In the genomic region with DNA sequence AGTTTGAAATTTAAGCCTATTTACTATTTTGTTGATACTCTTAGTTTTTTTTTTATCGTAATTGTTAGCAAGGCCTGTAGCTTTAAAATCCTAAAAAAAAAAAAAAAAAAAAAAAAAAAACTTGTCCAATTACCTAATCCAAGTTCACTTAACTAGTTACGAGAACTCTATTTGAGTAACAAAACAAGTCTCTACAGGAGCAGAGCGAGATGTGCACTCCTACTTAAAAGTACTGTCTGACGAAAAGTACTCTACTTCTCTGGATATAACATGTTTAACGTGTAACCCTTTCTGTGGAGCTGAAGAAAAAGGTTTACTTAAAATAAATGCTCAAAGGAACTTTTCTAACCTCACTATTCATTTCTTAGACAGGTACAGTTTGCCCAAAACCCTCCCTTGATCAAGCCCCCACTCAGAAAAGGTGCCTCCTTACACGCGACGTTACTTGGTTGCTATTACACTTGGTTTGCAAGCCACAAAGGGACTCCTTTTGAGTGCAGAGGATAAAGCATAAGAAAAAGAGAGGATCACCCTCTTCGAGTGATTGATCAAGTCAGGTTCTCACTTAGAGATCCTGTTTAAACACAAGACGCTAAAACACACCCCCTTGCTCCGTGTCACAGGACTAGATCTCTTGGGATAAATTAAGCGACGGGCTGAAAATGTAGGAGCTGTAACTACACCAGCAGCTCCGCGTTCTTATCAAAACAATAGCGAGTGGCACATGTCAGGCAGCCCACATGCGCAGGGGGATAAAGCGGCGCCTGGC, we compare ENCODE assay signal across 8 cellular contexts. TPM values are rescaled to one million over a fixed set of nuclear protein-coding genes. Genes with fewer than 3 reads are reported as not detected.
A peak's percentile ranks its signal among the peaks of the same experiment; 100 is the strongest.
DNase-seq lines count a peak whose midpoint lies in the region; ATAC-seq, FAIRE-seq and TF ChIP-seq lines count a peak whose summit lies in the region.

No MANE protein-coding gene starts in this region.

- CTCF ChIA-PET in A549 (lab: Yijun Ruan, JAX), result interaction anchor here (0.9 to 2.0 kb wide), 2 partner anchors 47 to 108 kb away, joined by 3 to 7 read pairs; no protein-coding TSS in a partner anchor

- no peak overlapping the region for H2AK5ac ChIP-seq in mesenchymal stem cell (ENCODE audit: low read length, severe bottlenecking)

- peak overlapping the region; percentile 94 for H3K27ac Mint-ChIP-seq in type B pancreatic cell

- H3K4ac ChIP-seq in mesenchymal stem cell (ENCODE audit: low read depth in 1 of 2, low read length in 2 of 2), result peak overlapping the region in 1 of 2 experiments; percentile 69

- peak overlapping the region; percentile 98 for H3K9ac ChIP-seq in mesenchymal stem cell (ENCODE audit: low read length)

- H2BK5ac ChIP-seq in mesenchymal stem cell (ENCODE audit: low read depth, low read length, poor library complexity, severe bottlenecking), result no peak overlapping the region

- WGBS in A549 (ENCODE audit: missing lambda C conversion rate), result 18% methylated on average over 18 of the region's 19 CpGs
- 14% methylated on average over 13 of the region's 19 CpGs for WGBS in mesenchymal stem cell

- no peaks in the 10 kb centered on the region for H3K36me3 ChIP-seq in mesenchymal stem cell (ENCODE audit: control insufficient read depth in 1 of 2, insufficient read depth in 2 of 2, low read depth in 1 of 2, low read length in 2 of 2)

- H2BK15ac ChIP-seq in mesenchymal stem cell (ENCODE audit: low read depth, poor library complexity, severe bottlenecking), result no peak overlapping the region

- H3K4me1 Mint-ChIP-seq in type B pancreatic cell (ENCODE audit: unreplicated experiment), result peaks cover 17% of the 10 kb centered on the region

- no peaks in the 10 kb centered on the region for H3K9me3 Mint-ChIP-seq in type B pancreatic cell

- no peak overlapping the region for H4K8ac ChIP-seq in mesenchymal stem cell (ENCODE audit: low read length)

- H3K27me3 ChIP-seq in mesenchymal stem cell (ENCODE audit: control insufficient read depth in 1 of 2, insufficient read depth in 1 of 2, low read length in 2 of 2), result no peaks in the 10 kb centered on the region

- no peak for TF ChIP-seq POLR2A in A549 (IDR thresholded peaks at IDR 0.05; ENCODE audit: low read length)

- peak overlapping the region in 1 of 2 experiments; percentile 97 for H3K18ac ChIP-seq in mesenchymal stem cell (ENCODE audit: low read depth in 1 of 2, low read length in 2 of 2)

- H3K4me2 ChIP-seq in A549 (peak overlapping the region; percentile 77), mesenchymal stem cell (ENCODE audit: low read length, poor library complexity, severe bottlenecking) (peak overlapping the region; percentile 72)

- TF ChIP-seq CTCF in A549 (IDR thresholded peaks at IDR 0.05) (no peak), type B pancreatic cell (conservative IDR thresholded peaks at IDR 0.05) (no peak)

- H3K4me1 ChIP-seq in A549 (peaks cover 15% of the 10 kb centered on the region), mesenchymal stem cell (ENCODE audit: control insufficient read depth, insufficient read depth, low read depth, low read length) (peaks cover 3% of the 10 kb centered on the region)

- no peak overlapping the region for H2BK120ac ChIP-seq in mesenchymal stem cell (ENCODE audit: low read depth, low read length)

- no peak overlapping the region for H2AFZ ChIP-seq in mesenchymal stem cell (ENCODE audit: low read depth, low read length)

- no peak for TF ChIP-seq EP300 in A549 (IDR thresholded peaks at IDR 0.05)

- H3K4me3 ChIP-seq in A549, result peak overlapping the region; percentile 90
- peak overlapping the region; percentile 92 for H3K4me3 ChIP-seq in mesenchymal stem cell (ENCODE audit: insufficient read depth in 1 of 2, low read depth in 1 of 2, low read length in 2 of 2)

- POLR2A ChIA-PET in A549 (lab: Yijun Ruan, JAX), result interaction anchor here (0.8 to 1.6 kb wide), 4 partner anchors 14 to 173 kb away, joined by 3 to 7 read pairs (median 4); partner anchors contain the start of genes FAM177A1 and SRP54

- H3K27ac ChIP-seq in A549 (peak overlapping the region; percentile 94 to 95), caudate nucleus (ENCODE audit: low read depth, low read length) (peak overlapping the region; percentile 95), mesenchymal stem cell (ENCODE audit: low read length, poor library complexity, severe bottlenecking) (peak overlapping the region; percentile 66)

- H3K9me3 ChIP-seq in A549 (no peaks in the 10 kb centered on the region), mesenchymal stem cell (ENCODE audit: control insufficient read depth, low read length) (no peaks in the 10 kb centered on the region)

- FAIRE-seq in A549 (lab: Jason Lieb, UNC), result no peak

- H3K4me3 Mint-ChIP-seq in type B pancreatic cell, result peak overlapping the region; percentile 95

- H2BK12ac ChIP-seq in mesenchymal stem cell (ENCODE audit: low read length in 2 of 2), result peak overlapping the region in 1 of 2 experiments; percentile 43

- no peaks in the 10 kb centered on the region for H3K27me3 Mint-ChIP-seq in type B pancreatic cell

- no peak overlapping the region for H4K91ac ChIP-seq in mesenchymal stem cell (ENCODE audit: low read length)

- peak overlapping the region in 1 of 2 experiments; percentile 35 for H3K14ac ChIP-seq in mesenchymal stem cell (ENCODE audit: low read length in 2 of 2)

- ATAC-seq in A549 (peak; percentile 2 to 72; a peak in 2 of 6 replicates), HG02943 (IDR thresholded peaks at IDR 0.05; ENCODE audit: low read depth, unreplicated experiment) (peak; percentile 1)

- DNase-seq in A549 (ENCODE audit: low read depth in 1 of 2, low spot score in 1 of 2) (peak; percentile 3 to 46), GM04504 (ENCODE audit: low read depth) (peak; percentile 3), NCI-H774 (lab: John Stamatoyannopoulos, UW) (peak; percentile 33), caudate nucleus (lab: John Stamatoyannopoulos, UW) (peak in 8 of 61 donors; percentile 14 to 90 (median 82)), mesenchymal stem cell (peak; percentile 68), type B pancreatic cell (ENCODE audit: extremely low spot score, unreplicated experiment) (no peak), SK-N-DZ (ENCODE audit: low spot score) (no peak)

- peak overlapping the region in 1 of 2 experiments; percentile 32 for H3K23ac ChIP-seq in mesenchymal stem cell (ENCODE audit: low read length in 2 of 2)

- peaks cover 7% of the 10 kb centered on the region for H3K79me1 ChIP-seq in mesenchymal stem cell (replicated peaks; ENCODE audit: low read length, poor library complexity, severe bottlenecking)

- TF ChIP-seq RAD21 in A549 (conservative IDR thresholded peaks at IDR 0.05 in 1 of 2, IDR thresholded peaks at IDR 0.05 in 1 of 2), result no peak

- H3K36me3 Mint-ChIP-seq in type B pancreatic cell, result peaks cover 4% of the 10 kb centered on the region

TF ChIP-seq in A549, 52 proteins besides CTCF, POLR2A, EP300 and RAD21:
- TF ChIP-seq MYC (IDR thresholded peaks at IDR 0.05; ENCODE audit: borderline replicate concordance, low read length) (peak; percentile 82), ZSCAN20 (CRISPR knock-in tag; IDR thresholded peaks at IDR 0.05) (no peak), RARB (CRISPR knock-in tag; IDR thresholded peaks at IDR 0.05) (no peak), POLR2AphosphoS2 (conservative IDR thresholded peaks at IDR 0.05; ENCODE audit: low read length) (no peak)
- TF ChIP-seq, protein P1, sequence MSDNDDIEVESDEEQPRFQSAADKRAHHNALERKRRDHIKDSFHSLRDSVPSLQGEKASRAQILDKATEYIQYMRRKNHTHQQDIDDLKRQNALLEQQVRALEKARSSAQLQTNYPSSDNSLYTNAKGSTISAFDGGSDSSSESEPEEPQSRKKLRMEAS (IDR thresholded peaks at IDR 0.05), result peak; percentile 90; the same call in 1 of the 2 replicates

RNA-seq across cellular contexts. Expression of gene BAZ1A, which starts 2.2 kb away (rescaled TPM):
- polyA plus RNA-seq in A549 (2011; rRNA removed), result 35.0 and 38.2 TPM in 2 replicates
- polyA plus RNA-seq in A549 (2012; cell fraction: cytosol; rRNA removed), result 10.3 and 10.7 TPM in 2 replicates
- polyA plus RNA-seq in A549 (2012; cell fraction: nucleus; rRNA removed), result 7.8 and 9.2 TPM in 2 replicates
- polyA plus RNA-seq in A549 (2017; fragmentation: RNase III; extraction: RNeasy Plus Mini Kit Qiagen cat#74134 plus additional on column Dnase treatment), result 32.4 to 33.7 TPM (median 32.9 TPM) in 3 replicates
- 12.2 and 21.2 TPM in 2 replicates for polyA minus RNA-seq in A549 (2011; rRNA and poly(A)+ RNA removed)
- polyA plus RNA-seq in mesenchymal stem cell (2013, experiment 1 of 2), result 49.8 TPM
- 51.7 TPM for polyA plus RNA-seq in mesenchymal stem cell (2013, experiment 2 of 2)
- total RNA-seq in type B pancreatic cell (ENCODE audit: low replicate concordance), result 27.0 and 28.2 TPM in 2 replicates
- 40.2 and 45.0 TPM in 2 replicates for polyA plus RNA-seq in SK-N-DZ (2014; cell fraction: cytosol; rRNA removed)
- 40.2 and 44.7 TPM in 2 replicates for polyA plus RNA-seq in SK-N-DZ (2014; cell fraction: nucleus; rRNA removed)

Comparison
In these comparisons a context has a peak if more than half of its experiments do, and no peak if none do; other contexts are left out.
1. DNase-seq: peak in A549 (2 of 2), GM04504 (single experiment), NCI-H774 (single experiment) and mesenchymal stem cell (single experiment); none in type B pancreatic cell (single experiment) and SK-N-DZ (single experiment).
2. Peak in every context shown above with its lines, with median percentiles within 50 percentile points of each other: H3K27ac ChIP-seq.